30 cellular contexts compared by ENCODE assay signal in genomic region chr2:9285385-9285784, GRCh38.
DNase-seq lines count a peak whose midpoint lies in the region; ATAC-seq, FAIRE-seq and TF ChIP-seq lines count a peak whose summit lies in the region.
"Had no signal": no experiment of that assay in that cellular context is flagged by ENCODE, and none has a peak within 500 bp of the region (broad histone marks: within the 10 kb centered on the region; RNA-seq: fewer than 3 reads in every experiment).

No MANE protein-coding gene starts in this region.

- H4K91ac ChIP-seq in neuronal stem cell (ENCODE audit: low read depth, low read length, poor library complexity): no peak overlapping the region

- H3K9ac ChIP-seq in mammary epithelial cell (ENCODE audit: insufficient read depth, low read length) (no peak overlapping the region), neuronal stem cell (ENCODE audit: low read depth, low read length, poor library complexity) (no peak overlapping the region)
- H3K9ac ChIP-seq: parathyroid adenoma had no signal

- H3K9me3 ChIP-seq in mammary epithelial cell (replicated peaks; ENCODE audit: insufficient read depth, low read length): no peaks in the 10 kb centered on the region
- H3K9me3 ChIP-seq in osteoblast (ENCODE audit: low read depth, low read length): no peaks in the 10 kb centered on the region
- no peaks in the 10 kb centered on the region for H3K9me3 ChIP-seq in neuronal stem cell (replicated peaks in 1 of 2; ENCODE audit: control insufficient read depth in 2 of 2, insufficient read depth in 1 of 2, low read depth in 1 of 2, low read length in 2 of 2)
- no peaks in the 10 kb centered on the region for H3K9me3 ChIP-seq in mucosa of descending colon
- H3K9me3 ChIP-seq: ascending aorta, lower lobe of right lung, right atrium auricular region, suprapubic skin, upper lobe of right lung had no signal

- ATAC-seq in mucosa of descending colon: no peak
- ATAC-seq: lower lobe of right lung; stimulated activated memory B cell treated with anti-CD40 and anti-IgM and Interleukin-4, amounts not matched to agents 10 μg/mL and 1 μg/mL and 100 μg/mL, for 72 hours; T-helper 17 cell; upper lobe of right lung had no signal

- no peak overlapping the region for H3K4me3 ChIP-seq in mammary epithelial cell (replicated peaks in 1 of 3; ENCODE audit: insufficient read depth in 1 of 3, low read depth in 2 of 3, low read length in 3 of 3)
- H3K4me3 ChIP-seq in osteoblast (ENCODE audit: insufficient read depth, low read length): no peak overlapping the region
- no peak overlapping the region for H3K4me3 ChIP-seq in neuronal stem cell (ENCODE audit: low read length in 2 of 2)
- H3K4me3 ChIP-seq in mucosa of descending colon: no peak overlapping the region
- H3K4me3 ChIP-seq: ascending aorta, lower lobe of right lung, right atrium auricular region, SK-N-MC, suprapubic skin, upper lobe of right lung had no signal

- H3K79me2 ChIP-seq in mammary epithelial cell (ENCODE audit: insufficient read depth, low read length) (peaks cover 78% of the 10 kb centered on the region), osteoblast (ENCODE audit: insufficient read depth, low read length) (peaks cover 68% of the 10 kb centered on the region)

- in situ Hi-C loops in mammary epithelial cell (cut with MboI; ENCODE audit: low sequenced_read_pairs in 2 of 2): no loop called here

- H2AK5ac ChIP-seq in neuronal stem cell (ENCODE audit: low read depth, low read length): no peak overlapping the region

- CTCF ChIA-PET in mammary epithelial cell (lab: Charles Lee; ENCODE audit: low non-redundant PET): no interaction called here

- BruUV-seq in mammary epithelial cell (replicated peaks; lab: Mats Ljungman, UMichigan): no TSS peak

- H3K27me3 ChIP-seq in mammary epithelial cell (ENCODE audit: insufficient read depth, low read length): no peaks in the 10 kb centered on the region
- no peaks in the 10 kb centered on the region for H3K27me3 ChIP-seq in osteoblast (ENCODE audit: insufficient read depth, low read length)
- H3K27me3 ChIP-seq in neuronal stem cell (ENCODE audit: control insufficient read depth in 3 of 3, insufficient read depth in 3 of 3, low read depth in 1 of 3, low read length in 3 of 3): no peaks in the 10 kb centered on the region
- H3K27me3 ChIP-seq: ascending aorta, right atrium auricular region, suprapubic skin, upper lobe of right lung had no signal

- 83% methylated on average over 1 of the region's 1 CpG for WGBS in mammary epithelial cell (ENCODE audit: low coverage, missing lambda C conversion rate)
- no CpG with 5 or more reads among the region's 1 CpG for WGBS in neuronal stem cell (ENCODE audit: extremely low coverage in 2 of 2, insufficient read length in 2 of 2, insufficient replicate concordance in 1 of 2), 2 donors

- FAIRE-seq in frontal cortex (lab: Jason Lieb, UNC): no peak
- FAIRE-seq: D721Med, kidney had no signal

- H3K36me3 ChIP-seq in mammary epithelial cell (ENCODE audit: insufficient read depth, low read length): peaks cover 19% of the 10 kb centered on the region
- H3K36me3 ChIP-seq in osteoblast (ENCODE audit: insufficient read depth, low read length): no peaks in the 10 kb centered on the region
- peaks cover 0 to 81% of the 10 kb centered on the region in 2 donors for H3K36me3 ChIP-seq in neuronal stem cell (replicated peaks in 1 of 2; ENCODE audit: control insufficient read depth in 2 of 2, insufficient read depth in 2 of 2, low read length in 2 of 2)
- no peaks in the 10 kb centered on the region for H3K36me3 ChIP-seq in mucosa of descending colon (ENCODE audit: low read depth)
- H3K36me3 ChIP-seq: right atrium auricular region, upper lobe of right lung had no signal

- no peak overlapping the region for H3K23ac ChIP-seq in neuronal stem cell (ENCODE audit: low read depth, low read length, poor library complexity)

- H2BK5ac ChIP-seq in neuronal stem cell (ENCODE audit: low read length): no peak overlapping the region

- H3K4me1 ChIP-seq in mammary epithelial cell (ENCODE audit: insufficient read depth, low read length) (peaks cover 53% of the 10 kb centered on the region), osteoblast (ENCODE audit: insufficient read depth, low read length) (peaks cover 47% of the 10 kb centered on the region), neuronal stem cell (ENCODE audit: control insufficient read depth in 2 of 2, insufficient read depth in 1 of 2, low read depth in 1 of 2, low read length in 2 of 2) (peaks cover 0 to 8% of the 10 kb centered on the region in 2 donors), mucosa of descending colon (ENCODE audit: low read depth) (peaks cover 9% of the 10 kb centered on the region)
- H3K4me1 ChIP-seq: parathyroid adenoma, suprapubic skin, upper lobe of right lung had no signal

- no peak overlapping the region for H3K18ac ChIP-seq in neuronal stem cell (ENCODE audit: low read length)

- no peak overlapping the region for H4K8ac ChIP-seq in neuronal stem cell (ENCODE audit: low read depth, low read length)

- H2BK120ac ChIP-seq in neuronal stem cell (ENCODE audit: low read depth, low read length): no peak overlapping the region

- DNase-seq in CD1c-positive myeloid dendritic cell (ENCODE audit: extremely low spot score) (peak; percentile 35), MV-4-11 (lab: John Stamatoyannopoulos, UW) (peak; percentile 26), mammary epithelial cell (peak; percentile 10), osteoblast (ENCODE audit: insufficient read length, low spot score, missing footprints) (no peak), frontal cortex (ENCODE audit: low spot score in 2 of 2) (no peak), neuronal stem cell (ENCODE audit: low spot score) (no peak), mucosa of descending colon (no peak), SK-N-DZ (ENCODE audit: low spot score) (no peak)
- DNase-seq: activated effector memory CD4-positive, alpha-beta T cell treated with anti-CD3 and anti-CD28 coated beads, Interleukin-2, amount 50 U/mL, for 16 hours; activated naive CD8-positive, alpha-beta T cell treated with anti-CD3 and anti-CD28 coated beads for 36 hours; activated T-cell treated with anti-CD3 and anti-CD28 coated beads, Interleukin-2, amount 50 U/mL, for 1 hour; central memory CD4-positive, alpha-beta T cell; dermis blood vessel endothelial cell; HCEC 1CT; Kasumi-1; kidney; lower lobe of right lung; NCI-H1048; NCI-H526 treated with DMSO at 0.1 percent for 48 hours; nephron progenitor cell; stimulated activated CD4-positive, alpha-beta T cell treated with anti-CD3 and anti-CD28 coated beads, Interleukin-4, amount 100 ng/mL, for 4 hours; T-helper 17 cell; upper lobe of right lung had no signal

- no peak for TF ChIP-seq CTCF in mammary epithelial cell (conservative IDR thresholded peaks at IDR 0.05 in 1 of 2, IDR thresholded peaks at IDR 0.05 in 1 of 2; ENCODE audit: extremely low read depth in 1 of 2, insufficient read depth in 1 of 2, low read depth in 1 of 2, low read length in 2 of 2)
- TF ChIP-seq CTCF in osteoblast (IDR thresholded peaks at IDR 0.05; ENCODE audit: extremely low read depth, low read depth, low read length): no peak
- no peak for TF ChIP-seq CTCF in mucosa of descending colon (IDR thresholded peaks at IDR 0.05)

- H3K27ac ChIP-seq in mammary epithelial cell (ENCODE audit: insufficient read depth, low read depth, low read length) (peak overlapping the region; percentile 94), osteoblast (ENCODE audit: low read depth, low read length) (peak overlapping the region; percentile 59), neuronal stem cell (replicated peaks; ENCODE audit: low read length) (no peak overlapping the region)
- H3K27ac ChIP-seq: ascending aorta, lower lobe of right lung, parathyroid adenoma, right atrium auricular region, SK-N-MC, suprapubic skin, upper lobe of right lung had no signal

- no peak overlapping the region for H2BK12ac ChIP-seq in neuronal stem cell (ENCODE audit: low read length)

- H2AFZ ChIP-seq in mammary epithelial cell (ENCODE audit: low read depth, low read length) (no peak overlapping the region), osteoblast (ENCODE audit: low read length) (no peak overlapping the region), neuronal stem cell (ENCODE audit: low read length) (no peak overlapping the region)
- H2AFZ ChIP-seq: parathyroid adenoma had no signal

- no peaks in the 10 kb centered on the region for H4K20me1 ChIP-seq in mammary epithelial cell (ENCODE audit: insufficient read depth, low read length)
- H4K20me1 ChIP-seq in osteoblast (ENCODE audit: insufficient read depth, low read length): no peaks in the 10 kb centered on the region

- H3K14ac ChIP-seq in neuronal stem cell (ENCODE audit: low read length): no peak overlapping the region

- H3K4me2 ChIP-seq in mammary epithelial cell (ENCODE audit: insufficient read depth, low read depth, low read length) (peak overlapping the region; percentile 3), osteoblast (ENCODE audit: insufficient read depth, low read length) (peak overlapping the region; percentile 11), neuronal stem cell (ENCODE audit: insufficient read depth, low read length, poor library complexity, severe bottlenecking) (no peak overlapping the region)

- no peak overlapping the region for H2BK15ac ChIP-seq in neuronal stem cell (ENCODE audit: low read length)

- H3K79me1 ChIP-seq in neuronal stem cell (ENCODE audit: low read depth, low read length): peaks cover 3% of the 10 kb centered on the region

- intact Hi-C loops in mammary epithelial cell (cut with micrococcal nuclease): loop anchor here (5.0 kb wide), 1 partner anchor 47 kb away; no protein-coding TSS in a partner anchor
- intact Hi-C loops in mucosa of descending colon (cut with DNase I, micrococcal nuclease): no loop called here

- dilution Hi-C loops in mammary epithelial cell (cut with HindIII; ENCODE audit: low sequenced_read_pairs): no loop called here

- H3K4ac ChIP-seq in neuronal stem cell (ENCODE audit: low read length): no peak overlapping the region

Comparison
In these comparisons a context has a peak if more than half of its experiments do, and no peak if none do; other contexts are left out.
1. DNase-seq: peak in CD1c-positive myeloid dendritic cell (single experiment), MV-4-11 (single experiment) and mammary epithelial cell (single experiment); none in osteoblast (single experiment), frontal cortex (0 of 2), neuronal stem cell (single experiment), mucosa of descending colon (0 of 3) and SK-N-DZ (single experiment).